11 cellular contexts compared by ENCODE assay signal in the genomic region with DNA sequence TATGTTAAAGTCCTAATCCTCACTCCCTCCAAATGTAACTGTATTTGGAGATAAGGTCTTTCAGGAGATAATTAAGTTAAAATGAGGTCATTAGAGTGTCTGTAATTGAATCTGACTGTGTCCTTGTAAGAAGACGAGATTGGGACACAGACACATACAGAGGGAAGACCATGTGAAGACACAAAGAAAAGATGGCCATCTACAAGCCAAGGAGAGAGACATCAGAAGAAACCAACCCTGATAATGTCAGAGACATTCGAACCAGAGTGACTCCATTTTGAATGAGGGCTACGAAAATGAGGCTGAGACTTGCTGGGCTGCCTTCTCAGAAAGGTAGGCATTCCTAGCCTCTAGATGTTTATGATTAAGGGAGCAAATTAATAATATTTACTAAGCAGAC. TPM values are rescaled to one million over a fixed set of nuclear protein-coding genes. Genes with fewer than 3 reads are reported as not detected.
DNase-seq lines count a peak whose midpoint lies in the region; ATAC-seq, FAIRE-seq and TF ChIP-seq lines count a peak whose summit lies in the region.
"Had no signal": no experiment of that assay in that cellular context is flagged by ENCODE, and none has a peak within 500 bp of the region (broad histone marks: within the 10 kb centered on the region; RNA-seq: fewer than 3 reads in every experiment).

No MANE protein-coding gene starts in this region.

- no peaks in the 10 kb centered on the region for H4K20me1 ChIP-seq in BLaER1 treated with 17β-estradiol and CSF1 and Interleukin-3, amounts not matched to agents 10 nM and 100 nM
- no peaks in the 10 kb centered on the region for H4K20me1 ChIP-seq in astrocyte (ENCODE audit: insufficient read depth, low read length)

- H2AFZ ChIP-seq in astrocyte (ENCODE audit: low read depth, low read length): no peak overlapping the region

- H3K27ac Mint-ChIP-seq in astrocyte (ENCODE audit: unreplicated experiment) (peak overlapping the region; percentile 64), natural killer cell (peak overlapping the region; percentile 94 to 99), WTC11 (no peak overlapping the region)

- CTCF ChIA-PET in WTC11 (lab: Charles Lee): no interaction called here

- H3K27me3 Mint-ChIP-seq in astrocyte (ENCODE audit: low read depth, unreplicated experiment) (peaks cover 3% of the 10 kb centered on the region), natural killer cell (ENCODE audit: low read depth in 2 of 2) (no peaks in the 10 kb centered on the region), WTC11 (ENCODE audit: low read depth) (no peaks in the 10 kb centered on the region; the same call in 1 of the 2 replicates)

- H3K36me3 Mint-ChIP-seq in astrocyte (ENCODE audit: low read depth, unreplicated experiment): peaks cover 18% of the 10 kb centered on the region
- peaks cover 15% of the 10 kb centered on the region for H3K36me3 Mint-ChIP-seq in natural killer cell
- no peaks in the 10 kb centered on the region for H3K36me3 Mint-ChIP-seq in WTC11

- H3K27me3 ChIP-seq in BLaER1 treated with 17β-estradiol and CSF1 and Interleukin-3, amounts not matched to agents 10 nM and 100 nM: no peaks in the 10 kb centered on the region
- no peaks in the 10 kb centered on the region for H3K27me3 ChIP-seq in astrocyte (ENCODE audit: insufficient read depth, low read length)

- FAIRE-seq in astrocyte (lab: Jason Lieb, UNC): no peak

- H3K27ac ChIP-seq in BLaER1 treated with 17β-estradiol and CSF1 and Interleukin-3, amounts not matched to agents 10 nM and 100 nM: peak overlapping the region; percentile 57 to 79 (median 67); a peak in 21 of 22 replicates
- H3K27ac ChIP-seq in KOPT-K1 (ENCODE audit: low read depth, low read length, poor library complexity, severe bottlenecking): peak overlapping the region; percentile 60
- no peak overlapping the region for H3K27ac ChIP-seq in astrocyte (ENCODE audit: low read depth, low read length)

- TF ChIP-seq CTCF in astrocyte (IDR thresholded peaks at IDR 0.05; ENCODE audit: insufficient read depth, low read depth, low read length) (no peak), natural killer cell (IDR thresholded peaks at IDR 0.05) (no peak), WTC11 (IDR thresholded peaks at IDR 0.05) (no peak)

- ATAC-seq in natural killer cell (no peak), HG02798 (IDR thresholded peaks at IDR 0.05; ENCODE audit: poor library complexity, unreplicated experiment) (no peak), WTC11 (no peak)

- POLR2A ChIA-PET in WTC11 (lab: Charles Lee): no interaction called here

- H3K4me2 ChIP-seq in BLaER1 treated with 17β-estradiol and CSF1 and Interleukin-3, amounts not matched to agents 10 nM and 100 nM: peak overlapping the region; percentile 66 to 97 (median 80); a peak in 17 of 22 replicates
- peak overlapping the region; percentile 76 for H3K4me2 ChIP-seq in astrocyte (ENCODE audit: low read length)

- H3K4me1 Mint-ChIP-seq in astrocyte (ENCODE audit: low read depth, unreplicated experiment): peaks cover 18% of the 10 kb centered on the region
- peaks cover 35% of the 10 kb centered on the region in 2 donors for H3K4me1 Mint-ChIP-seq in natural killer cell
- peaks cover 7% of the 10 kb centered on the region; the same call in 1 of the 2 replicates for H3K4me1 Mint-ChIP-seq in WTC11

- peak overlapping the region in 10 of 11 experiments; percentile 56 to 72 (median 65); a peak in 13 of 22 replicates for H3K9ac ChIP-seq in BLaER1 treated with 17β-estradiol and CSF1 and Interleukin-3, amounts not matched to agents 10 nM and 100 nM
- H3K9ac ChIP-seq in astrocyte (ENCODE audit: low read length): no peak overlapping the region

- H3K9me3 ChIP-seq in BLaER1 treated with 17β-estradiol and CSF1 and Interleukin-3, amounts not matched to agents 10 nM and 100 nM (replicated peaks in 1 of 11): no peaks in the 10 kb centered on the region
- H3K9me3 ChIP-seq in KOPT-K1 (ENCODE audit: insufficient read depth, low read length, poor library complexity, severe bottlenecking): no peaks in the 10 kb centered on the region
- H3K9me3 ChIP-seq in astrocyte (ENCODE audit: insufficient read depth, low read depth, low read length): no peaks in the 10 kb centered on the region

- H3K4me3 ChIP-seq in BLaER1 treated with 17β-estradiol and CSF1 and Interleukin-3, amounts not matched to agents 10 nM and 100 nM: peak overlapping the region in 2 of 10 experiments; percentile 54 to 56; a peak in 2 of 20 replicates
- no peak overlapping the region for H3K4me3 ChIP-seq in astrocyte (ENCODE audit: insufficient read depth, low read depth, low read length)

- H3K36me3 ChIP-seq in BLaER1 treated with 17β-estradiol and CSF1 and Interleukin-3, amounts not matched to agents 10 nM and 100 nM: peaks cover 0 to 10% (median 0%) of the 10 kb centered on the region in 11 experiments; a peak in 5 of 22 replicates
- H3K36me3 ChIP-seq in KOPT-K1 (ENCODE audit: insufficient read depth, low read length) (no peaks in the 10 kb centered on the region), astrocyte (ENCODE audit: insufficient read depth, low read length) (no peaks in the 10 kb centered on the region)

- H3K4me1 ChIP-seq in BLaER1 treated with 17β-estradiol and CSF1 and Interleukin-3, amounts not matched to agents 10 nM and 100 nM: peaks cover 24 to 62% (median 35%) of the 10 kb centered on the region in 10 experiments
- peaks cover 5% of the 10 kb centered on the region for H3K4me1 ChIP-seq in astrocyte (ENCODE audit: insufficient read depth, low read length)

- no peaks in the 10 kb centered on the region for H3K79me2 ChIP-seq in astrocyte (ENCODE audit: insufficient read depth, low read length)

- H3K9me3 Mint-ChIP-seq in astrocyte (ENCODE audit: unreplicated experiment) (no peaks in the 10 kb centered on the region), natural killer cell (peaks cover 0 to 2% of the 10 kb centered on the region in 2 donors), WTC11 (no peaks in the 10 kb centered on the region)

- H3K4me3 Mint-ChIP-seq in astrocyte (ENCODE audit: unreplicated experiment): peak overlapping the region; percentile 92
- peak overlapping the region; percentile 97 for H3K4me3 Mint-ChIP-seq in natural killer cell
- no peak overlapping the region for H3K4me3 Mint-ChIP-seq in WTC11

- DNase-seq in astrocyte (ENCODE audit: low read depth): no peak
- DNase-seq in natural killer cell: no peak
- no peak for DNase-seq in RPMI8226
- no peak for DNase-seq in D341Med (ENCODE audit: low spot score)
- no peak for DNase-seq in WTC11 (ENCODE audit: low spot score)
- DNase-seq: DMS 273 treated with DMSO at 0.1 percent for 48 hours, kidney glomerular epithelial cell, NCI-H2081 treated with DMSO at 0.1 percent for 48 hours had no signal

- intact Hi-C loops in natural killer cell (cut with micrococcal nuclease): loop anchor here (1.0 to 5.0 kb wide), 2 partner anchors 30 to 84 kb away; partner anchors contain the start of gene VPS50

TF ChIP-seq in WTC11, 78 proteins besides CTCF, POLR2A, EP300 and RAD21:
- TF ChIP-seq NR3C1 (CRISPR knock-in tag; conservative IDR thresholded peaks at IDR 0.05; ENCODE audit: low read depth) (no peak), ATF2 (CRISPR knock-in tag; IDR thresholded peaks at IDR 0.05; ENCODE audit: borderline replicate concordance, low read depth) (no peak), USF2 (CRISPR knock-in tag; IDR thresholded peaks at IDR 0.05) (no peak), CBFB (CRISPR knock-in tag; IDR thresholded peaks at IDR 0.05; ENCODE audit: low read depth) (no peak), JAZF1 (CRISPR knock-in tag; IDR thresholded peaks at IDR 0.05) (no peak), NR1H2 (CRISPR knock-in tag; IDR thresholded peaks at IDR 0.05) (no peak), FOXJ3 (CRISPR knock-in tag; IDR thresholded peaks at IDR 0.05; ENCODE audit: borderline replicate concordance) (no peak), TCF7 (CRISPR knock-in tag; IDR thresholded peaks at IDR 0.05; ENCODE audit: low read depth) (no peak)
TF ChIP-seq in WTC11: peak in this region for 0.

RNA-seq across cellular contexts. Expression of gene SAMD9L, which starts 0.5 kb away (rescaled TPM):
- total RNA-seq in astrocyte (45.2 and 55.6 TPM in 2 replicates), natural killer cell (10 to 100 TPM; 49.2 to 62.4 (median 49.9) TPM), WTC11 (2021) (0.15 to 0.23 TPM (median 0.21 TPM) in 3 replicates)

RNA-seq across cellular contexts. Expression of gene SAMD9, which starts 30.9 kb away (rescaled TPM):
- total RNA-seq in astrocyte: 64.4 and 77.1 TPM in 2 replicates
- total RNA-seq in natural killer cell: 10 to 100 TPM; 52.3 to 70.0 (median 56.9) TPM
- 0.11 to 0.14 TPM (median 0.11 TPM) in 3 replicates for total RNA-seq in WTC11 (2021)

Comparison
In these comparisons a context has a peak if more than half of its experiments do, and no peak if none do; other contexts are left out.
1. RNA of gene SAMD9L, which starts 0.5 kb away (total RNA-seq): 49.2 to 62.4 TPM in natural killer cell and 45.2 to 55.6 TPM in astrocyte; 0.15 to 0.23 TPM in WTC11; every median in the first group is over 10 times any median in the second.
2. RNA of gene SAMD9, which starts 30.9 kb away (total RNA-seq): 64.4 to 77.1 TPM in astrocyte and 52.3 to 70.0 TPM in natural killer cell; 0.11 to 0.14 TPM in WTC11; every median in the first group is over 10 times any median in the second.